In genomic region chr14:74704656-74705055, GRCh38 we compare ENCODE assay signal across 21 cellular contexts. TPM values are rescaled to one million over a fixed set of nuclear protein-coding genes. Genes with fewer than 3 reads are reported as not detected.
DNase-seq lines count a peak whose midpoint lies in the region; ATAC-seq and TF ChIP-seq lines count a peak whose summit lies in the region.
"Had no signal": no experiment of that assay in that cellular context is flagged by ENCODE, and none has a peak within 500 bp of the region (broad histone marks: within the 10 kb centered on the region; RNA-seq: fewer than 3 reads in every experiment).

No MANE protein-coding gene starts in this region.

- H3K27me3 ChIP-seq in adipocyte (replicated peaks; ENCODE audit: control insufficient read depth, insufficient read depth, low read length): no peaks in the 10 kb centered on the region

- DNase-seq in AG04449 (ENCODE audit: low read depth, low spot score): peak; percentile 12
- peak; percentile 57 for DNase-seq in adipocyte (ENCODE audit: low read depth)
- DNase-seq in fibroblast of peridontal ligament (ENCODE audit: extremely low read depth): peak; percentile 41
- DNase-seq in sciatic nerve (ENCODE audit: low spot score): no peak
- no peak for DNase-seq in hypothalamus (lab: John Stamatoyannopoulos, UW)
- DNase-seq in NCI-H128 (lab: John Stamatoyannopoulos, UW; ENCODE audit: unreplicated experiment): no peak
- DNase-seq in NCI-H82 treated with DMSO at 0.1 percent for 48 hours (lab: John Stamatoyannopoulos, UW; ENCODE audit: unreplicated experiment): no peak
- DNase-seq: EL, GF-D8, GOT3, HCEC 1CT, IMR-90, NCI-H1092 treated with DMSO at 0.1 percent for 48 hours, NCI-H146, NCI-H2029, NCI-H345, NCI-H524 treated with DMSO at 0.1 percent for 48 hours, NCI-H82 had no signal

- H3K9me3 ChIP-seq in adipocyte (ENCODE audit: control insufficient read depth, low read length): no peaks in the 10 kb centered on the region

- no peak overlapping the region for H3K4me3 ChIP-seq in AG04449 (ENCODE audit: low read depth, low read length)
- no peak overlapping the region for H3K4me3 ChIP-seq in adipocyte (ENCODE audit: low read length)

- CTCF ChIA-PET in AG04449 (lab: Yijun Ruan, JAX): interaction anchor here (0.8 to 2.1 kb wide), 3 partner anchors 55 to 92 kb away, joined by 3 to 9 read pairs (median 3); partner anchors contain the start of gene LTBP2

- peaks cover 22% of the 10 kb centered on the region for H3K4me1 ChIP-seq in adipocyte (ENCODE audit: control insufficient read depth, insufficient read depth, low read length)

- H3K9ac ChIP-seq in adipocyte (ENCODE audit: low read length): no peak overlapping the region
- H3K9ac ChIP-seq: KMS-11 had no signal

- TF ChIP-seq CTCF in AG04449 (IDR thresholded peaks at IDR 0.05; ENCODE audit: insufficient read depth, low read length, missing control alignments): no peak

- H3K36me3 ChIP-seq in adipocyte (ENCODE audit: control insufficient read depth, insufficient read depth, low read length, severe bottlenecking): no peaks in the 10 kb centered on the region

- intact Hi-C loops in sciatic nerve (cut with DNase I): no loop called here

- POLR2A ChIA-PET in AG04449 (lab: Yijun Ruan, JAX): no interaction called here

- ATAC-seq in sciatic nerve (peak; percentile 68), GM18519 (IDR thresholded peaks at IDR 0.05; ENCODE audit: low FRiP score, unreplicated experiment) (no peak)
- ATAC-seq: Right ventricle myocardium inferior had no signal

RNA-seq across cellular contexts. Expression of gene AREL1, which starts 8.2 kb away (rescaled TPM):
- 26.7 TPM for total RNA-seq in sciatic nerve

RNA-seq across cellular contexts. Expression of gene FCF1, which starts 8.3 kb away (rescaled TPM):
- 43.0 TPM for total RNA-seq in sciatic nerve

RNA-seq across cellular contexts. Expression of gene YLPM1, which starts 58.5 kb away (rescaled TPM):
- total RNA-seq in sciatic nerve: 91.2 TPM

Comparison
In these comparisons a context has a peak if more than half of its experiments do, and no peak if none do; other contexts are left out.
1. DNase-seq: peak in AG04449 (single experiment), adipocyte (single experiment) and fibroblast of peridontal ligament (single experiment); none in sciatic nerve (single experiment), hypothalamus (0 of 51), NCI-H128 (single experiment) and NCI-H82 treated with DMSO at 0.1 percent for 48 hours (single experiment).